8 cellular contexts compared by ENCODE assay signal in the genomic region with DNA sequence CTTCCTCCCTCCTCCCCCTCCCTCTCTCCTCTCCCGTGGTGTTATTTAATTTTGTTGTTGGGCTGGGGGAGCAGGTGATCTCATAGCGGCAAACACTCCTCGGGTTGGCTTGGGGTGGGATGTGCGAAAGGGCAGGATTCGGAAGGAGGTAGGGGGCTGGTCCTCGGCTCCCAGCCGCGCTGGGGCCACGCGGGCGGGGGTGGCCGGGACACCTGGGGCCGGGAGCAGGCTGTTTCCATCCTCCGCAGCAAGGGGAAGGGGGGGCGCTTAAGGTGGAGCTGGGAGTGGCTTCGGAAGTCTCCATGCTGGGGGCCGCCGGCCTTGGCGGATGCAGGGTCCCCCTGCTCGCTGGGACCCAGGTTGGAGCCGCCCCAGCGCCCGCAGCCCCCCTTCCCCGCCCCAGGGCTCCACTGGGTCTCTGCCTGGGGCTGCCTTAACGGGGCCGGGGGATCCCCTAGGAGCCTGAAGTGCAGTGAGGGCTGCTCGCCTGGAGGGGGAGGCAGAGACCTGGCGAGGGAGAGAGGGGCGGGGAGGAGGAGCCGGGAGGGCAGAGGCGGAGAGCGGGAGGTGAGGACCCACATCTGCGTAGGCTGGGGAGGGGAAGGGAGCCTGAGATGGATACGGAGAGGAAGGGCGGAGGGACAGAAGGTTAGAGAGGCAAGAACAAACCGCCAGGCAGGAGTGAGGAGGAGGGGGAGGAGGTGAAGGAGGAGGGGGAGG. TPM values are rescaled to one million over a fixed set of nuclear protein-coding genes. Genes with fewer than 3 reads are reported as not detected.
DNase-seq lines count a peak whose midpoint lies in the region; ATAC-seq and TF ChIP-seq lines count a peak whose summit lies in the region.

No MANE protein-coding gene starts in this region.

- peak; percentile 0 to 14 for TF ChIP-seq POLR2A in adrenal gland (IDR thresholded peaks at IDR 0.05)

- H3K27ac ChIP-seq in adrenal gland (peak overlapping the region; percentile 75 to 93 (median 83)), psoas muscle (peak overlapping the region; percentile 67), urinary bladder (ENCODE audit: low read depth) (peak overlapping the region; percentile 64)

- 0 to 1% (median 1%) methylated on average over 23 to 34 of the region's 36 CpGs for WGBS in adrenal gland, 4 donors
- 0 to 1% (median 1%) methylated on average over 16 to 34 of the region's 36 CpGs for WGBS in psoas muscle, 3 donors
- 1% methylated on average over 34 of the region's 36 CpGs for WGBS in urinary bladder

- H3K36me3 ChIP-seq in adrenal gland (replicated peaks in 1 of 2) (no peaks in the 10 kb centered on the region), psoas muscle (ENCODE audit: insufficient read depth in 1 of 2, low read depth in 1 of 2) (no peaks in the 10 kb centered on the region), urinary bladder (ENCODE audit: insufficient read depth) (no peaks in the 10 kb centered on the region)

- DNase-seq in GM03348 (ENCODE audit: low spot score) (peak; percentile 93), NCI-H1417 treated with DMSO at 0.1 percent for 48 hours (lab: John Stamatoyannopoulos, UW) (peak; percentile 53), T follicular helper cell (ENCODE audit: low read depth) (peak; percentile 91), adrenal gland (peak; percentile 89 to 94 (median 92)), left ventricle myocardium superior (peak; percentile 90), psoas muscle (peak; percentile 88 to 93)

- H3K4me1 ChIP-seq in adrenal gland (replicated peaks in 1 of 2) (peaks cover 11 to 13% of the 10 kb centered on the region in 2 donors), psoas muscle (peaks cover 18% of the 10 kb centered on the region), urinary bladder (ENCODE audit: insufficient read depth) (no peaks in the 10 kb centered on the region)

- TF ChIP-seq CTCF in adrenal gland (IDR thresholded peaks at IDR 0.05) (peak; percentile 80 to 96 (median 92)), psoas muscle (IDR thresholded peaks at IDR 0.05) (peak; percentile 89)

- H3K9me3 ChIP-seq in adrenal gland (replicated peaks in 1 of 3): no peaks in the 10 kb centered on the region
- no peaks in the 10 kb centered on the region for H3K9me3 ChIP-seq in psoas muscle

- ATAC-seq in HG02642 (IDR thresholded peaks at IDR 0.05; ENCODE audit: poor library complexity, unreplicated experiment) (peak; percentile 82), left ventricle myocardium superior (peak; percentile 91), psoas muscle (peak; percentile 91 to 93 (median 93))

- peak overlapping the region in 3 of 4 donors; percentile 22 to 60 (median 49) for H3K4me3 ChIP-seq in adrenal gland
- H3K4me3 ChIP-seq in psoas muscle: peak overlapping the region; percentile 71
- peak overlapping the region; percentile 33 for H3K4me3 ChIP-seq in urinary bladder (ENCODE audit: low read depth, low read length)

- intact Hi-C loops in adrenal gland (cut with DNase I): loop anchor here in 1 of 2 donors (10.0 kb wide), 1 partner anchor 198 kb away; no protein-coding TSS in a partner anchor
- intact Hi-C loops in left ventricle myocardium superior (cut with micrococcal nuclease): no loop called here
- intact Hi-C loops in psoas muscle (cut with DNase I): loop anchor here (5.0 kb wide), 3 partner anchors 96 to 196 kb away; partner anchors contain the start of genes HSD17B14 (in 1 of the 2) and RASIP1 (in 1 of the 2)

- H3K27me3 ChIP-seq in adrenal gland (no peaks in the 10 kb centered on the region), psoas muscle (ENCODE audit: insufficient read depth in 3 of 3, low read length in 2 of 3) (no peaks in the 10 kb centered on the region)

RNA-seq across cellular contexts. Expression of gene CA11, which starts 0.4 kb away (rescaled TPM):
- 10 to 100 TPM in 7 of 8 donors, 1 to 10 TPM in 1; 6.0 to 44.2 (median 23.7) TPM for total RNA-seq in adrenal gland
- 100 to 1,000 TPM in 1 of 3 donors, 10 to 100 TPM in 2; 17.7 to 125 (median 50.4) TPM for polyA plus RNA-seq in adrenal gland
- 6.3 TPM for total RNA-seq in left ventricle myocardium superior
- total RNA-seq in psoas muscle: 1 to 10 TPM; 4.1 to 8.8 (median 6.4) TPM
- polyA plus RNA-seq in psoas muscle: 10 to 100 TPM in 1 of 3 donors, 1 to 10 TPM in 2; 2.3 to 10.6 (median 9.2) TPM
- 1.8 TPM for total RNA-seq in urinary bladder
- polyA plus RNA-seq in urinary bladder: 13.4 TPM

RNA-seq across cellular contexts. Expression of gene DBP, which starts 9.2 kb away (rescaled TPM):
- 10 to 100 TPM; 30.1 to 78.3 (median 56.8) TPM for total RNA-seq in adrenal gland
- 10 to 100 TPM; 11.5 to 80.6 (median 57.9) TPM for polyA plus RNA-seq in adrenal gland
- total RNA-seq in left ventricle myocardium superior: 22.8 TPM
- 10 to 100 TPM in 1 of 4 donors, 1 to 10 TPM in 3; 3.6 to 14.5 (median 6.5) TPM for total RNA-seq in psoas muscle
- polyA plus RNA-seq in psoas muscle: 1 to 10 TPM; 2.8 to 7.0 (median 3.2) TPM
- total RNA-seq in urinary bladder: 4.6 TPM
- 12.3 TPM for polyA plus RNA-seq in urinary bladder

RNA-seq across cellular contexts. Expression of gene NTN5, which starts 26.5 kb away (rescaled TPM):
- 1 to 10 TPM in 1 of 8 donors, under 1 TPM in 4, not detected in 3; 0.36 to 2.4 (median 0.42) TPM for total RNA-seq in adrenal gland
- 1 to 10 TPM in 2 of 3 donors, under 1 TPM in 1; 0.11 to 2.4 (median 1.1) TPM for polyA plus RNA-seq in adrenal gland
- total RNA-seq in left ventricle myocardium superior: not detected
- total RNA-seq in psoas muscle: under 1 TPM in 1 of 4 donors, not detected in 3; 0.21 TPM
- under 1 TPM in 1 of 3 donors, not detected in 2; 0.04 TPM for polyA plus RNA-seq in psoas muscle
- 0.53 TPM for total RNA-seq in urinary bladder
- 0.80 TPM for polyA plus RNA-seq in urinary bladder

RNA-seq across cellular contexts. Expression of gene SPHK2, which starts 27.0 kb away (rescaled TPM):
- total RNA-seq in adrenal gland (10 to 100 TPM; 11.7 to 27.9 (median 18.5) TPM), left ventricle myocardium superior (7.2 TPM), psoas muscle (10 to 100 TPM in 2 of 4 donors, 1 to 10 TPM in 2; 4.1 to 12.8 (median 8.8) TPM), urinary bladder (4.9 TPM)
- polyA plus RNA-seq in adrenal gland (10 to 100 TPM in 2 of 3 donors, 1 to 10 TPM in 1; 4.3 to 29.9 (median 12.6) TPM), psoas muscle (1 to 10 TPM; 3.3 to 7.4 (median 4.8) TPM), urinary bladder (22.0 TPM)

RNA-seq across cellular contexts. Expression of gene RPL18, which starts 27.4 kb away (rescaled TPM):
- 1,000 to 10,000 TPM; 1,183 to 3,315 (median 1,866) TPM for total RNA-seq in adrenal gland
- 1,000 to 10,000 TPM in 2 of 3 donors, 100 to 1,000 TPM in 1; 575 to 5,137 (median 3,671) TPM for polyA plus RNA-seq in adrenal gland
- total RNA-seq in left ventricle myocardium superior: 554 TPM
- total RNA-seq in psoas muscle: 100 to 1,000 TPM; 506 to 730 (median 645) TPM
- polyA plus RNA-seq in psoas muscle: 1,000 to 10,000 TPM; 1,096 to 1,745 (median 1,373) TPM
- 1,113 TPM for total RNA-seq in urinary bladder
- polyA plus RNA-seq in urinary bladder: 2,167 TPM

Comparison
In these comparisons a context has a peak if more than half of its experiments do, and no peak if none do; other contexts are left out.
1. Peak in every context shown above with its lines: DNase-seq, ATAC-seq, H3K4me3 ChIP-seq and H3K27ac ChIP-seq.